ENCODE assay signal across 32 cellular contexts in the genomic region with DNA sequence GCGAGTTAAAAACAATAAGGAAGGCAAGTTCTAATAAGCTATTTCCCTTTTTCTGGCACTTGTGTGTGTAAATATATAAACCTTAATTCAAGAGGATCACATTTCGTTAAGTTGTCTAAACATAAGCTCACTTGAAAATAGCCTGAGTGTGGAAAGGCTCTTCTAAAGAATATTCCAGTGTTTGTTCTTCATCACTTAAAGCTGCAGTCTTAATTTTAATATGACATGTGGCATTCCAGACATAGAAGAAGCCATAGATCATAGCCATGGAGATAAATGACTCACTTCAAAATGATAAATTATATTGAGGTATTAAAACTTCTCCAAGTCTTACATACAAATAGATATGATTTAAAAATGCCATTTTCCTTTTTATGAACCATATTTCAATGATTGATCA. TPM values are rescaled to one million over a fixed set of nuclear protein-coding genes. Genes with fewer than 3 reads are reported as not detected.
DNase-seq lines count a peak whose midpoint lies in the region; FAIRE-seq and TF ChIP-seq lines count a peak whose summit lies in the region.
"Had no signal": no experiment of that assay in that cellular context is flagged by ENCODE, and none has a peak within 500 bp of the region (broad histone marks: within the 10 kb centered on the region; RNA-seq: fewer than 3 reads in every experiment).

No MANE protein-coding gene starts in this region.

- no peaks in the 10 kb centered on the region for H3K36me3 ChIP-seq in OCI-LY7 (ENCODE audit: insufficient read depth, low read length)
- H3K36me3 ChIP-seq: WERI-Rb-1 had no signal

- CTCF ChIA-PET in OCI-LY7 (lab: Charles Lee; ENCODE audit: unreplicated experiment): interaction anchor here (0.8 to 2.0 kb wide), 3 partner anchors 9 to 196 kb away, joined by 3 to 4 read pairs (median 3); no protein-coding TSS in a partner anchor

- H3K4me2 ChIP-seq in OCI-LY7 (ENCODE audit: low read length): peak overlapping the region; percentile 61

- no peaks in the 10 kb centered on the region for H3K79me2 ChIP-seq in OCI-LY7 (ENCODE audit: insufficient read depth, low read depth, low read length)

- peaks cover 34% of the 10 kb centered on the region for H3K4me1 Mint-ChIP-seq in type B pancreatic cell (ENCODE audit: unreplicated experiment)
- H3K4me1 Mint-ChIP-seq: activated CD4-positive, alpha-beta T cell treated with anti-CD3 and anti-CD28 coated beads, Interleukin-2, amount 10 ng/mL, durations not matched to agents 24 days and 14 days; activated naive CD4-positive, alpha-beta T cell treated with anti-CD3 and anti-CD28 coated beads, Interleukin-2, amount 10 ng/mL, durations not matched to agents 7 days and 5 days; CD8-positive, alpha-beta memory T cell; H9; T-helper 17 cell had no signal

- POLR2A ChIA-PET in OCI-LY7 (lab: Charles Lee): interaction anchor here (0.6 to 1.8 kb wide), 9 partner anchors 12 to 1165 kb away, joined by 3 to 8 read pairs (median 5); no protein-coding TSS in a partner anchor

- H3K36me3 Mint-ChIP-seq in type B pancreatic cell: no peaks in the 10 kb centered on the region
- H3K36me3 Mint-ChIP-seq: activated naive CD4-positive, alpha-beta T cell treated with anti-CD3 and anti-CD28 coated beads, Interleukin-2, amount 10 ng/mL, durations not matched to agents 7 days and 5 days had no signal

- H3K9me2 ChIP-seq in OCI-LY7 (ENCODE audit: insufficient read depth, low read length): no peaks in the 10 kb centered on the region

- H3K27ac Mint-ChIP-seq in type B pancreatic cell: no peak overlapping the region
- H3K27ac Mint-ChIP-seq: activated CD4-positive, alpha-beta T cell treated with anti-CD3 and anti-CD28 coated beads, Interleukin-2, amount 10 ng/mL, durations not matched to agents 24 days and 14 days; activated naive CD4-positive, alpha-beta T cell treated with anti-CD3 and anti-CD28 coated beads, Interleukin-2, amount 10 ng/mL, durations not matched to agents 7 days and 5 days; CD8-positive, alpha-beta memory T cell; H9; T-helper 17 cell had no signal

- peak overlapping the region; percentile 5 for H3K4me3 Mint-ChIP-seq in type B pancreatic cell
- H3K4me3 Mint-ChIP-seq: activated CD4-positive, alpha-beta T cell treated with anti-CD3 and anti-CD28 coated beads, Interleukin-2, amount 10 ng/mL, durations not matched to agents 24 days and 14 days; activated naive CD4-positive, alpha-beta T cell treated with anti-CD3 and anti-CD28 coated beads, Interleukin-2, amount 10 ng/mL, durations not matched to agents 7 days and 5 days; CD8-positive, alpha-beta memory T cell; H9; T-helper 17 cell had no signal

- H2AFZ ChIP-seq in OCI-LY7 (ENCODE audit: low read length): no peak overlapping the region; the same call in 1 of the 2 replicates

- DNase-seq in NCI-H510A treated with DMSO at 0.1 percent for 48 hours (lab: John Stamatoyannopoulos, UW) (peak; percentile 58), NCI-H510A (lab: John Stamatoyannopoulos, UW) (no peak), OCI-LY7 (ENCODE audit: low spot score) (no peak), fibroblast of pulmonary artery (ENCODE audit: low read depth) (peak; percentile 7), type B pancreatic cell (ENCODE audit: extremely low spot score, unreplicated experiment) (no peak), NCI-H774 (lab: John Stamatoyannopoulos, UW) (no peak), urothelium cell line (ENCODE audit: low spot score) (no peak)
- DNase-seq in activated naive CD4-positive, alpha-beta T cell (lab: John Stamatoyannopoulos, UW): no peak
- DNase-seq: activated CD4-positive, alpha-beta T cell treated with anti-CD3 and anti-CD28 coated beads, Interleukin-2, amount 10 ng/mL, durations not matched to agents 24 days and 14 days; activated naive CD4-positive, alpha-beta T cell treated with anti-CD3 and anti-CD28 coated beads, Interleukin-2, amount 10 ng/mL, durations not matched to agents 7 days and 5 days; activated T-cell treated with anti-CD3 and anti-CD28 coated beads, Interleukin-2, amount 50 U/mL, for 48 hours; amygdala; CD8-positive, alpha-beta memory T cell; dermis blood vessel endothelial cell; DND-41; H9; mesendoderm; NCI-H1092; NCI-H1930; NCI-H69; nucleus accumbens; stimulated activated CD4-positive, alpha-beta T cell treated with anti-CD3 and anti-CD28 coated beads, Interleukin-2, amount 100 ng/mL, for 24 hours; substantia nigra; T-helper 17 cell; WERI-Rb-1 had no signal

- FAIRE-seq in urothelium cell line (lab: Jason Lieb, UNC): no peak
- FAIRE-seq: A204.1, GM12892 had no signal

- no peaks in the 10 kb centered on the region for H4K20me1 ChIP-seq in OCI-LY7 (ENCODE audit: insufficient read depth, low read length)

- TF ChIP-seq CTCF in OCI-LY7 (conservative IDR thresholded peaks at IDR 0.05; ENCODE audit: low read length) (no peak), fibroblast of pulmonary artery (IDR thresholded peaks at IDR 0.05; ENCODE audit: low read length, missing control alignments) (no peak), type B pancreatic cell (conservative IDR thresholded peaks at IDR 0.05) (no peak)

- peaks cover 5% of the 10 kb centered on the region; the same call in 1 of the 2 replicates for H3K9me3 ChIP-seq in OCI-LY7 (ENCODE audit: low read length)

- intact Hi-C loops in OCI-LY7 (cut with micrococcal nuclease; ENCODE audit: unreplicated experiment): no loop called here

- H3K4me1 ChIP-seq in OCI-LY7 (ENCODE audit: insufficient read depth, low read length, poor library complexity, severe bottlenecking): peaks cover 43% of the 10 kb centered on the region

- no peak overlapping the region for H3K27ac ChIP-seq in OCI-LY7 (ENCODE audit: low read depth, low read length, poor library complexity, severe bottlenecking)
- H3K27ac ChIP-seq: RWPE1, SK-N-MC, WERI-Rb-1 had no signal

- no peak overlapping the region for H3K4me3 ChIP-seq in OCI-LY7 (ENCODE audit: low read depth, low read length, poor library complexity, severe bottlenecking)
- H3K4me3 ChIP-seq in fibroblast of pulmonary artery (replicated peaks; ENCODE audit: low read depth, low read length): no peak overlapping the region
- H3K4me3 ChIP-seq: SK-N-MC had no signal

- H3K9me3 Mint-ChIP-seq in type B pancreatic cell: peaks cover 2% of the 10 kb centered on the region
- H3K9me3 Mint-ChIP-seq: activated naive CD4-positive, alpha-beta T cell treated with anti-CD3 and anti-CD28 coated beads, Interleukin-2, amount 10 ng/mL, durations not matched to agents 7 days and 5 days had no signal

- H3K27me3 Mint-ChIP-seq in type B pancreatic cell: peaks cover 27% of the 10 kb centered on the region

- BruUV-seq in OCI-LY7 (replicated peaks; lab: Mats Ljungman, UMichigan): no TSS peak

RNA-seq across cellular contexts. Expression of a gene that starts 42.1 kb away (rescaled TPM):
- total RNA-seq in OCI-LY7 (2014; rRNA removed; shearing (Covaris generic)): not detected in 2 replicates
- total RNA-seq in OCI-LY7 (2022): not detected in 2 replicates
- 0.24 and 0.69 TPM in 2 replicates for total RNA-seq in type B pancreatic cell (ENCODE audit: low replicate concordance)
- total RNA-seq: activated CD4-positive, alpha-beta T cell treated with anti-CD3 and anti-CD28 coated beads, Interleukin-2, amount 10 ng/mL, durations not matched to agents 24 days and 14 days; cardiac septum; CD8-positive, alpha-beta memory T cell; dermis blood vessel endothelial cell; H9; myocyte; skeletal muscle tissue; T-helper 17 cell had no signal

Comparison
In these comparisons a context has a peak if more than half of its experiments do, and no peak if none do; other contexts are left out.
1. DNase-seq: peak in NCI-H510A treated with DMSO at 0.1 percent for 48 hours (single experiment) and fibroblast of pulmonary artery (single experiment); none in NCI-H510A (single experiment), OCI-LY7 (single experiment), type B pancreatic cell (single experiment), NCI-H774 (single experiment), urothelium cell line (single experiment) and activated naive CD4-positive, alpha-beta T cell (0 of 4).